In the genomic region with DNA sequence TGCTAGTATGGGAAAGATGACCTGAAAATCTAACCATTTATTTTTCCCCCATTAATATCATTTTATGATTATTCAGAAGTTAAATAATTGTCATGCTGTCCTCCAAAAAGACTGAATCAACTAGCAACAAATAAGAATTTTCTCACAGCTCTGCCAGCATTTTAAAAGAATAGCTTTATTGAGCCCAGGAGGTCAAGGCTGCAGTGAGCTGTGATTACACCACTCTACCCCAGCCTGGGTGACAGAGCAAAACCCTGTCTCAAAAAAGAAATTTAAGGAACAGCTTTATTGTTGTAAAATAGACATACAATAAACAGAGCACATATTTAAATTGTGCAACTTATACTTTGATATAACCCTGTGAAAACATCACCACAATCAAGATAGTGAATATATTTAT, we compare ENCODE assay signal across 1 cellular context.
A peak's percentile ranks its signal among the peaks of the same experiment; 100 is the strongest.
TF ChIP-seq lines count a peak whose summit lies in the region.

No MANE protein-coding gene starts in this region.

TF ChIP-seq in HepG2, 621 proteins besides CTCF, POLR2A, EP300 and RAD21 (continues in another document):
- TF ChIP-seq PRMT3 (CRISPR knock-in tag; IDR thresholded peaks at IDR 0.05; ENCODE audit: borderline replicate concordance, low read depth), result no peak
- no peak for TF ChIP-seq SOX13 (IDR thresholded peaks at IDR 0.05)
- peak in 1 of 2 experiments; percentile 53; a peak in 1 of 4 replicates for TF ChIP-seq SOX13 (CRISPR knock-in tag; conservative IDR thresholded peaks at IDR 0.05 in 1 of 2, IDR thresholded peaks at IDR 0.05 in 1 of 2)
- TF ChIP-seq GATAD2A (CRISPR knock-in tag; IDR thresholded peaks at IDR 0.05), result peak; percentile 55
- TF ChIP-seq ZNF772 (CRISPR knock-in tag; IDR thresholded peaks at IDR 0.05), result no peak
- TF ChIP-seq TCF7 (IDR thresholded peaks at IDR 0.05; ENCODE audit: low read depth), result 0 out of 2 replicates have a peak, but pooled peaks have one; percentile 4
- no peak for TF ChIP-seq TOE1 (CRISPR knock-in tag; IDR thresholded peaks at IDR 0.05)
- no peak for TF ChIP-seq ELF4 (CRISPR knock-in tag; IDR thresholded peaks at IDR 0.05; ENCODE audit: borderline replicate concordance)
- TF ChIP-seq, protein P1, sequence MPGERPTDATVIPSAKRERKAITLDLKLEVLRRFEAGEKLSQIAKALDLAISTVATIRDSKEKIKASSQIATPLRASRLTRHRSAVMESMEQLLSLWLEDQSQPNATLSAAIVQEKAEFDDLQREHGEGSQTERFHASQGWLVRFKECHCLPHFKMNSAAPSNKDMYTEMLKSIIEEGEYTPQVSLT (CRISPR knock-in tag; IDR thresholded peaks at IDR 0.05; ENCODE audit: borderline replicate concordance, low read depth), result no peak
- TF ChIP-seq, protein P2, sequence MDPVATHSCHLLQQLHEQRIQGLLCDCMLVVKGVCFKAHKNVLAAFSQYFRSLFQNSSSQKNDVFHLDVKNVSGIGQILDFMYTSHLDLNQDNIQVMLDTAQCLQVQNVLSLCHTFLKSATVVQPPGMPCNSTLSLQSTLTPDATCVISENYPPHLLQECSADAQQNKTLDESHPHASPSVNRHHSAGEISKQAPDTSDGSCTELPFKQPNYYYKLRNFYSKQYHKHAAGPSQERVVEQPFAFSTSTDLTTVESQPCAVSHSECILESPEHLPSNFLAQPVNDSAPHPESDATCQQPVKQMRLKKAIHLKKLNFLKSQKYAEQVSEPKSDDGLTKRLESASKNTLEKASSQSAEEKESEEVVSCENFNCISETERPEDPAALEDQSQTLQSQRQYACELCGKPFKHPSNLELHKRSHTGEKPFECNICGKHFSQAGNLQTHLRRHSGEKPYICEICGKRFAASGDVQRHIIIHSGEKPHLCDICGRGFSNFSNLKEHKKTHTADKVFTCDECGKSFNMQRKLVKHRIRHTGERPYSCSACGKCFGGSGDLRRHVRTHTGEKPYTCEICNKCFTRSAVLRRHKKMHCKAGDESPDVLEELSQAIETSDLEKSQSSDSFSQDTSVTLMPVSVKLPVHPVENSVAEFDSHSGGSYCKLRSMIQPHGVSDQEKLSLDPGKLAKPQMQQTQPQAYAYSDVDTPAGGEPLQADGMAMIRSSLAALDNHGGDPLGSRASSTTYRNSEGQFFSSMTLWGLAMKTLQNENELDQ (CRISPR knock-in tag; IDR thresholded peaks at IDR 0.05; ENCODE audit: borderline replicate concordance), result no peak
- no peak for TF ChIP-seq ZNF34 (CRISPR knock-in tag; IDR thresholded peaks at IDR 0.05; ENCODE audit: borderline replicate concordance)
- TF ChIP-seq NCOA2 (CRISPR knock-in tag; IDR thresholded peaks at IDR 0.05), result peak; percentile 18; the same call in 1 of the 2 replicates
- TF ChIP-seq ZNF674 (CRISPR knock-in tag; IDR thresholded peaks at IDR 0.05; ENCODE audit: low read depth), result no peak
- no peak for TF ChIP-seq TSC22D2 (CRISPR knock-in tag; IDR thresholded peaks at IDR 0.05; ENCODE audit: borderline replicate concordance)
- TF ChIP-seq TBP (CRISPR knock-in tag; IDR thresholded peaks at IDR 0.05), result no peak
- TF ChIP-seq TBX2 (CRISPR knock-in tag; IDR thresholded peaks at IDR 0.05; ENCODE audit: borderline replicate concordance), result 0 out of 2 replicates have a peak, but pooled peaks have one; percentile 26
- TF ChIP-seq, protein P3, sequence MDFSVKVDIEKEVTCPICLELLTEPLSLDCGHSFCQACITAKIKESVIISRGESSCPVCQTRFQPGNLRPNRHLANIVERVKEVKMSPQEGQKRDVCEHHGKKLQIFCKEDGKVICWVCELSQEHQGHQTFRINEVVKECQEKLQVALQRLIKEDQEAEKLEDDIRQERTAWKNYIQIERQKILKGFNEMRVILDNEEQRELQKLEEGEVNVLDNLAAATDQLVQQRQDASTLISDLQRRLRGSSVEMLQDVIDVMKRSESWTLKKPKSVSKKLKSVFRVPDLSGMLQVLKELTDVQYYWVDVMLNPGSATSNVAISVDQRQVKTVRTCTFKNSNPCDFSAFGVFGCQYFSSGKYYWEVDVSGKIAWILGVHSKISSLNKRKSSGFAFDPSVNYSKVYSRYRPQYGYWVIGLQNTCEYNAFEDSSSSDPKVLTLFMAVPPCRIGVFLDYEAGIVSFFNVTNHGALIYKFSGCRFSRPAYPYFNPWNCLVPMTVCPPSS (IDR thresholded peaks at IDR 0.05), result no peak
- TF ChIP-seq, protein P4, sequence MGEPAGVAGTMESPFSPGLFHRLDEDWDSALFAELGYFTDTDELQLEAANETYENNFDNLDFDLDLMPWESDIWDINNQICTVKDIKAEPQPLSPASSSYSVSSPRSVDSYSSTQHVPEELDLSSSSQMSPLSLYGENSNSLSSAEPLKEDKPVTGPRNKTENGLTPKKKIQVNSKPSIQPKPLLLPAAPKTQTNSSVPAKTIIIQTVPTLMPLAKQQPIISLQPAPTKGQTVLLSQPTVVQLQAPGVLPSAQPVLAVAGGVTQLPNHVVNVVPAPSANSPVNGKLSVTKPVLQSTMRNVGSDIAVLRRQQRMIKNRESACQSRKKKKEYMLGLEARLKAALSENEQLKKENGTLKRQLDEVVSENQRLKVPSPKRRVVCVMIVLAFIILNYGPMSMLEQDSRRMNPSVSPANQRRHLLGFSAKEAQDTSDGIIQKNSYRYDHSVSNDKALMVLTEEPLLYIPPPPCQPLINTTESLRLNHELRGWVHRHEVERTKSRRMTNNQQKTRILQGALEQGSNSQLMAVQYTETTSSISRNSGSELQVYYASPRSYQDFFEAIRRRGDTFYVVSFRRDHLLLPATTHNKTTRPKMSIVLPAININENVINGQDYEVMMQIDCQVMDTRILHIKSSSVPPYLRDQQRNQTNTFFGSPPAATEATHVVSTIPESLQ (CRISPR knock-in tag; conservative IDR thresholded peaks at IDR 0.05), result no peak
- TF ChIP-seq TAF15 (IDR thresholded peaks at IDR 0.05; ENCODE audit: low read depth, low read length, poor library complexity, severe bottlenecking), result no peak
- TF ChIP-seq, protein P5, sequence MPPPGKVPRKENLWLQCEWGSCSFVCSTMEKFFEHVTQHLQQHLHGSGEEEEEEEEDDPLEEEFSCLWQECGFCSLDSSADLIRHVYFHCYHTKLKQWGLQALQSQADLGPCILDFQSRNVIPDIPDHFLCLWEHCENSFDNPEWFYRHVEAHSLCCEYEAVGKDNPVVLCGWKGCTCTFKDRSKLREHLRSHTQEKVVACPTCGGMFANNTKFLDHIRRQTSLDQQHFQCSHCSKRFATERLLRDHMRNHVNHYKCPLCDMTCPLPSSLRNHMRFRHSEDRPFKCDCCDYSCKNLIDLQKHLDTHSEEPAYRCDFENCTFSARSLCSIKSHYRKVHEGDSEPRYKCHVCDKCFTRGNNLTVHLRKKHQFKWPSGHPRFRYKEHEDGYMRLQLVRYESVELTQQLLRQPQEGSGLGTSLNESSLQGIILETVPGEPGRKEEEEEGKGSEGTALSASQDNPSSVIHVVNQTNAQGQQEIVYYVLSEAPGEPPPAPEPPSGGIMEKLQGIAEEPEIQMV (CRISPR knock-in tag; IDR thresholded peaks at IDR 0.05; ENCODE audit: low read depth), result no peak
- TF ChIP-seq, protein P6, sequence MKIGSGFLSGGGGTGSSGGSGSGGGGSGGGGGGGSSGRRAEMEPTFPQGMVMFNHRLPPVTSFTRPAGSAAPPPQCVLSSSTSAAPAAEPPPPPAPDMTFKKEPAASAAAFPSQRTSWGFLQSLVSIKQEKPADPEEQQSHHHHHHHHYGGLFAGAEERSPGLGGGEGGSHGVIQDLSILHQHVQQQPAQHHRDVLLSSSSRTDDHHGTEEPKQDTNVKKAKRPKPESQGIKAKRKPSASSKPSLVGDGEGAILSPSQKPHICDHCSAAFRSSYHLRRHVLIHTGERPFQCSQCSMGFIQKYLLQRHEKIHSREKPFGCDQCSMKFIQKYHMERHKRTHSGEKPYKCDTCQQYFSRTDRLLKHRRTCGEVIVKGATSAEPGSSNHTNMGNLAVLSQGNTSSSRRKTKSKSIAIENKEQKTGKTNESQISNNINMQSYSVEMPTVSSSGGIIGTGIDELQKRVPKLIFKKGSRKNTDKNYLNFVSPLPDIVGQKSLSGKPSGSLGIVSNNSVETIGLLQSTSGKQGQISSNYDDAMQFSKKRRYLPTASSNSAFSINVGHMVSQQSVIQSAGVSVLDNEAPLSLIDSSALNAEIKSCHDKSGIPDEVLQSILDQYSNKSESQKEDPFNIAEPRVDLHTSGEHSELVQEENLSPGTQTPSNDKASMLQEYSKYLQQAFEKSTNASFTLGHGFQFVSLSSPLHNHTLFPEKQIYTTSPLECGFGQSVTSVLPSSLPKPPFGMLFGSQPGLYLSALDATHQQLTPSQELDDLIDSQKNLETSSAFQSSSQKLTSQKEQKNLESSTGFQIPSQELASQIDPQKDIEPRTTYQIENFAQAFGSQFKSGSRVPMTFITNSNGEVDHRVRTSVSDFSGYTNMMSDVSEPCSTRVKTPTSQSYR (CRISPR knock-in tag; IDR thresholded peaks at IDR 0.05; ENCODE audit: borderline replicate concordance), result no peak
- no peak for TF ChIP-seq ZSCAN12 (CRISPR knock-in tag; IDR thresholded peaks at IDR 0.05)
- TF ChIP-seq, protein P7, sequence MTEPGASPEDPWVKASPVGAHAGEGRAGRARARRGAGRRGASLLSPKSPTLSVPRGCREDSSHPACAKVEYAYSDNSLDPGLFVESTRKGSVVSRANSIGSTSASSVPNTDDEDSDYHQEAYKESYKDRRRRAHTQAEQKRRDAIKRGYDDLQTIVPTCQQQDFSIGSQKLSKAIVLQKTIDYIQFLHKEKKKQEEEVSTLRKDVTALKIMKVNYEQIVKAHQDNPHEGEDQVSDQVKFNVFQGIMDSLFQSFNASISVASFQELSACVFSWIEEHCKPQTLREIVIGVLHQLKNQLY (CRISPR knock-in tag; IDR thresholded peaks at IDR 0.05), result 0 out of 2 replicates have a peak, but pooled peaks have one; percentile 13
- no peak for TF ChIP-seq SMC3 (IDR thresholded peaks at IDR 0.05; ENCODE audit: low read length)
- TF ChIP-seq, protein P8, sequence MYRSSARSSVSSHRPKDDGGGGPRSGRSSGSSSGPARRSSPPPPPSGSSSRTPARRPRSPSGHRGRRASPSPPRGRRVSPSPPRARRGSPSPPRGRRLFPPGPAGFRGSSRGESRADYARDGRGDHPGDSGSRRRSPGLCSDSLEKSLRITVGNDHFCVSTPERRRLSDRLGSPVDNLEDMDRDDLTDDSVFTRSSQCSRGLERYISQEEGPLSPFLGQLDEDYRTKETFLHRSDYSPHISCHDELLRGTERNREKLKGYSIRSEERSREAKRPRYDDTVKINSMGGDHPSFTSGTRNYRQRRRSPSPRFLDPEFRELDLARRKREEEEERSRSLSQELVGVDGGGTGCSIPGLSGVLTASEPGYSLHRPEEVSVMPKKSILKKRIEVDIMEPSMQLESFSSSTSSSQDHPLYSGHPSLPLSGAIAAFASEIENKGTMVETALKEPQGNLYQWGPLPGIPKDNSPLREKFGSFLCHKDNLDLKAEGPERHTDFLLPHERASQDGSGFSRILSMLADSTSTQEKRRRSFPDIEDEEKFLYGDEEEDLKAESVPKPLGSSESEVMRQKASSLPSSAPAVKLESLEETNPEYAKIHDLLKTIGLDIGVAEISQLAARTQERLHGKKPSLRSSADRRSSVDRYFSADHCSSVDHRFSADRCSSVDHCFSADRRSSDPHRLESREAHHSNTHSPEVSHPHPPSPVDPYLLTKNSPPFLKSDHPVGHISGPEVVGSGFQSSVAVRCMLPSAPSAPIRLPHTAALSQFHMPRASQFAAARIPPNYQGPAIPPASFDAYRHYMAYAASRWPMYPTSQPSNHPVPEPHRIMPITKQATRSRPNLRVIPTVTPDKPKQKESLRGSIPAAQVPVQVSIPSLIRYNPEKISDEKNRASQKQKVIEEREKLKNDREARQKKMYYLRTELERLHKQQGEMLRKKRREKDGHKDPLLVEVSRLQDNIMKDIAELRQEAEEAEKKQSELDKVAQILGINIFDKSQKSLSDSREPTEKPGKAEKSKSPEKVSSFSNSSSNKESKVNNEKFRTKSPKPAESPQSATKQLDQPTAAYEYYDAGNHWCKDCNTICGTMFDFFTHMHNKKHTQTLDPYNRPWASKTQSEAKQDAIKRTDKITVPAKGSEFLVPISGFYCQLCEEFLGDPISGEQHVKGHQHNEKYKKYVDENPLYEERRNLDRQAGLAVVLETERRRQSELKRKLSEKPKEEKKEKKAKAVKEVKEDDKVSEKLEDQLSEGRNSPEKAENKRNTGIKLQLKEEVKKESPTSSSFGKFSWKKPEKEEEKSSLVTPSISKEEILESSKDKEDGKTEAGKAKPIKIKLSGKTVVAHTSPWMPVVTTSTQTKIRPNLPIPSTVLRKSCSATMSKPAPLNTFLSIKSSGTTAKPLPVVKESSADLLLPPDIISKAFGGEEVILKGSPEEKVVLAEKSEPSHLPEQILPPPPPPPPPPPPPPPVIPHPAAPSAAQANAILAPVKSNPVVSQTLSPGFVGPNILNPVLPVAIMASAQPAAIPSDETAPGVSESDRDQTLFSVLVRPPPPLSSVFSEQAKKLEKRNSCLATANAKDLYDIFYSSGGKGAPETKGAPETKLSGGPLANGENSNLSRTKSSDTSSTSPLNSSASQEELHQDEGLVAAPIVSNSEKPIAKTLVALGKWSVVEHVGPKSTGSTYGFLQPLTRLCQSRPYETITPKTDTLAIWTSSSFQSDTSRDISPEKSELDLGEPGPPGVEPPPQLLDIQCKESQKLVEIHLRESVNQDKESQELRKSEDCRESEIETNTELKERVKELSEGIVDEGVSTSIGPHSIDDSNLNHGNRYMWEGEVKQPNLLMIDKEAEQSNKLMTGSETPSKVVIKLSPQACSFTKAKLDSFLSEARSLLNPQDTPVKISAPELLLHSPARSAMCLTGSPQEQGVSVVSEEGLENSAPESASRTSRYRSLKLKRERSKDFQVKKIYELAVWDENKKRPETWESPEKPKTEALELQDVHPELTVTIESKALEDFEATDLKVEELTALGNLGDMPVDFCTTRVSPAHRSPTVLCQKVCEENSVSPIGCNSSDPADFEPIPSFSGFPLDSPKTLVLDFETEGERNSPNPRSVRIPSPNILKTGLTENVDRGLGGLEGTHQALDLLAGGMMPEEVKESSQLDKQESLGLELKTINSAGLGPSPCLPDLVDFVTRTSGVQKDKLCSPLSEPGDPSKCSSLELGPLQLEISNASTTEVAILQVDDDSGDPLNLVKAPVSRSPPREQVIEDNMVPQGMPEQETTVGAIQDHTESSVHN (CRISPR knock-in tag; IDR thresholded peaks at IDR 0.05), result no peak
- TF ChIP-seq, protein P9, sequence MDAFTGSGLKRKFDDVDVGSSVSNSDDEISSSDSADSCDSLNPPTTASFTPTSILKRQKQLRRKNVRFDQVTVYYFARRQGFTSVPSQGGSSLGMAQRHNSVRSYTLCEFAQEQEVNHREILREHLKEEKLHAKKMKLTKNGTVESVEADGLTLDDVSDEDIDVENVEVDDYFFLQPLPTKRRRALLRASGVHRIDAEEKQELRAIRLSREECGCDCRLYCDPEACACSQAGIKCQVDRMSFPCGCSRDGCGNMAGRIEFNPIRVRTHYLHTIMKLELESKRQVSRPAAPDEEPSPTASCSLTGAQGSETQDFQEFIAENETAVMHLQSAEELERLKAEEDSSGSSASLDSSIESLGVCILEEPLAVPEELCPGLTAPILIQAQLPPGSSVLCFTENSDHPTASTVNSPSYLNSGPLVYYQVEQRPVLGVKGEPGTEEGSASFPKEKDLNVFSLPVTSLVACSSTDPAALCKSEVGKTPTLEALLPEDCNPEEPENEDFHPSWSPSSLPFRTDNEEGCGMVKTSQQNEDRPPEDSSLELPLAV (CRISPR knock-in tag; conservative IDR thresholded peaks at IDR 0.05; ENCODE audit: low read depth), result no peak
- TF ChIP-seq, protein P10, sequence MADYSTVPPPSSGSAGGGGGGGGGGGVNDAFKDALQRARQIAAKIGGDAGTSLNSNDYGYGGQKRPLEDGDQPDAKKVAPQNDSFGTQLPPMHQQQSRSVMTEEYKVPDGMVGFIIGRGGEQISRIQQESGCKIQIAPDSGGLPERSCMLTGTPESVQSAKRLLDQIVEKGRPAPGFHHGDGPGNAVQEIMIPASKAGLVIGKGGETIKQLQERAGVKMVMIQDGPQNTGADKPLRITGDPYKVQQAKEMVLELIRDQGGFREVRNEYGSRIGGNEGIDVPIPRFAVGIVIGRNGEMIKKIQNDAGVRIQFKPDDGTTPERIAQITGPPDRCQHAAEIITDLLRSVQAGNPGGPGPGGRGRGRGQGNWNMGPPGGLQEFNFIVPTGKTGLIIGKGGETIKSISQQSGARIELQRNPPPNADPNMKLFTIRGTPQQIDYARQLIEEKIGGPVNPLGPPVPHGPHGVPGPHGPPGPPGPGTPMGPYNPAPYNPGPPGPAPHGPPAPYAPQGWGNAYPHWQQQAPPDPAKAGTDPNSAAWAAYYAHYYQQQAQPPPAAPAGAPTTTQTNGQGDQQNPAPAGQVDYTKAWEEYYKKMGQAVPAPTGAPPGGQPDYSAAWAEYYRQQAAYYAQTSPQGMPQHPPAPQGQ (CRISPR knock-in tag; IDR thresholded peaks at IDR 0.05; ENCODE audit: borderline replicate concordance), result no peak
- no peak for TF ChIP-seq POGZ (CRISPR knock-in tag; IDR thresholded peaks at IDR 0.05)
